In genomic region chr2:28449489-28450395, GRCh38 we compare ENCODE assay signal across 1 cellular context.
A peak's percentile ranks its signal among the peaks of the same experiment; 100 is the strongest.
TF ChIP-seq lines count a peak whose summit lies in the region.

No MANE protein-coding gene starts in this region.

TF ChIP-seq in HepG2, 621 proteins besides CTCF, POLR2A, EP300 and RAD21:
- TF ChIP-seq TARDBP (CRISPR knock-in tag; IDR thresholded peaks at IDR 0.05) (no peak), DR1 (CRISPR knock-in tag; IDR thresholded peaks at IDR 0.05) (no peak), RBFOX2 (IDR thresholded peaks at IDR 0.05; ENCODE audit: low read depth, low read length) (no peak), GPN1 (CRISPR knock-in tag; IDR thresholded peaks at IDR 0.05; ENCODE audit: borderline replicate concordance) (no peak), RFX1 (IDR thresholded peaks at IDR 0.05) (no peak), ARID2 (CRISPR knock-in tag; IDR thresholded peaks at IDR 0.05; ENCODE audit: borderline replicate concordance) (no peak), ATF7 (IDR thresholded peaks at IDR 0.05) (peak; percentile 98), ATF7 (CRISPR knock-in tag; IDR thresholded peaks at IDR 0.05) (no peak), ZNF770 (CRISPR knock-in tag; IDR thresholded peaks at IDR 0.05) (no peak), CREB1 (IDR thresholded peaks at IDR 0.05) (peak; percentile 80), CREB1 (CRISPR knock-in tag; IDR thresholded peaks at IDR 0.05) (no peak), ZNF136 (CRISPR knock-in tag; IDR thresholded peaks at IDR 0.05; ENCODE audit: low read depth) (no peak), RARA (CRISPR knock-in tag; IDR thresholded peaks at IDR 0.05) (0 out of 2 replicates have a peak, but pooled peaks have one; percentile 24), ZNF446 (CRISPR knock-in tag; IDR thresholded peaks at IDR 0.05) (no peak), NCOA2 (CRISPR knock-in tag; IDR thresholded peaks at IDR 0.05) (no peak), ZNF282 (IDR thresholded peaks at IDR 0.05; ENCODE audit: partially characterized antibody) (no peak), FOSL2 (CRISPR knock-in tag; IDR thresholded peaks at IDR 0.05) (peak; percentile 57; the same call in 1 of the 2 replicates)
- TF ChIP-seq, protein P1, sequence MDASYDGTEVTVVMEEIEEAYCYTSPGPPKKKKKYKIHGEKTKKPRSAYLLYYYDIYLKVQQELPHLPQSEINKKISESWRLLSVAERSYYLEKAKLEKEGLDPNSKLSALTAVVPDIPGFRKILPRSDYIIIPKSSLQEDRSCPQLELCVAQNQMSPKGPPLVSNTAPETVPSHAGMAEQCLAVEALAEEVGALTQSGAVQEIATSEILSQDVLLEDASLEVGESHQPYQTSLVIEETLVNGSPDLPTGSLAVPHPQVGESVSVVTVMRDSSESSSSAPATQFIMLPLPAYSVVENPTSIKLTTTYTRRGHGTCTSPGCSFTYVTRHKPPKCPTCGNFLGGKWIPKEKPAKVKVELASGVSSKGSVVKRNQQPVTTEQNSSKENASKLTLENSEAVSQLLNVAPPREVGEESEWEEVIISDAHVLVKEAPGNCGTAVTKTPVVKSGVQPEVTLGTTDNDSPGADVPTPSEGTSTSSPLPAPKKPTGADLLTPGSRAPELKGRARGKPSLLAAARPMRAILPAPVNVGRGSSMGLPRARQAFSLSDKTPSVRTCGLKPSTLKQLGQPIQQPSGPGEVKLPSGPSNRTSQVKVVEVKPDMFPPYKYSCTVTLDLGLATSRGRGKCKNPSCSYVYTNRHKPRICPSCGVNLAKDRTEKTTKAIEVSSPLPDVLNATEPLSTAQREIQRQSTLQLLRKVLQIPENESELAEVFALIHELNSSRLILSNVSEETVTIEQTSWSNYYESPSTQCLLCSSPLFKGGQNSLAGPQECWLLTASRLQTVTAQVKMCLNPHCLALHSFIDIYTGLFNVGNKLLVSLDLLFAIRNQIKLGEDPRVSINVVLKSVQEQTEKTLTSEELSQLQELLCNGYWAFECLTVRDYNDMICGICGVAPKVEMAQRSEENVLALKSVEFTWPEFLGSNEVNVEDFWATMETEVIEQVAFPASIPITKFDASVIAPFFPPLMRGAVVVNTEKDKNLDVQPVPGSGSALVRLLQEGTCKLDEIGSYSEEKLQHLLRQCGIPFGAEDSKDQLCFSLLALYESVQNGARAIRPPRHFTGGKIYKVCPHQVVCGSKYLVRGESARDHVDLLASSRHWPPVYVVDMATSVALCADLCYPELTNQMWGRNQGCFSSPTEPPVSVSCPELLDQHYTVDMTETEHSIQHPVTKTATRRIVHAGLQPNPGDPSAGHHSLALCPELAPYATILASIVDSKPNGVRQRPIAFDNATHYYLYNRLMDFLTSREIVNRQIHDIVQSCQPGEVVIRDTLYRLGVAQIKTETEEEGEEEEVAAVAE (CRISPR knock-in tag; IDR thresholded peaks at IDR 0.05; ENCODE audit: borderline replicate concordance): no peak
TF ChIP-seq in HepG2: peak in this region for 4.
